ENCODE assay signal across 8 cellular contexts in the genomic region with DNA sequence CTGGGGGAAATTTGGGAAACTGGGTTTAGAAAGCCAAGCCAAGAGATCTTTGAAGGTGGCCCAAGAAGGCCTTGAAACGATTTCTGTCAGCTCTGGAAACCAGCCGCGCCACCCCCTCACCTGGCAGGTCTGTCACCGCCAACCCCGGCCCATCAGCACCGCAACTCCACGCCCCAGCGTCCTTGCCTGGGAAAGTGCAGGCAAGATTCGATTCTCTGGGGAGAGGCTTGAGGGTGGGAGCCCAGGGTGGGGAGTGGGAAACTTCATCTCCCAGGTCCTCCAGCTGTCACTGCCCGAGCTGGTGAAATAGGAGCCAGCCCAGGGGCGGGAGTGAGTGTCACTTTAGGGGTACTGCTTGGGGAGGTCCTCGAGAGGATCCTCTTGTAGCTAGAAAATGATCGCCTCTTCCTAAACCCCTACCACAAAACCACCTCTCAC. TPM values are rescaled to one million over a fixed set of nuclear protein-coding genes. Genes with fewer than 3 reads are reported as not detected.
DNase-seq lines count a peak whose midpoint lies in the region; ATAC-seq and TF ChIP-seq lines count a peak whose summit lies in the region.

No MANE protein-coding gene starts in this region.

- H3K4me1 ChIP-seq in breast epithelium (no peaks in the 10 kb centered on the region), mucosa of rectum (ENCODE audit: control insufficient read depth in 2 of 2, insufficient read depth in 2 of 2, low read length in 2 of 2) (peaks cover 0 to 5% of the 10 kb centered on the region in 2 donors)

- no peaks in the 10 kb centered on the region for H3K36me3 ChIP-seq in breast epithelium
- H3K36me3 ChIP-seq in mucosa of rectum (ENCODE audit: control insufficient read depth in 2 of 2, insufficient read depth in 2 of 2, low read length in 2 of 2): no peaks in the 10 kb centered on the region

- no peaks in the 10 kb centered on the region for H3K9me3 ChIP-seq in breast epithelium
- H3K9me3 ChIP-seq in mucosa of rectum (ENCODE audit: control insufficient read depth in 2 of 2, low read length in 2 of 2): no peaks in the 10 kb centered on the region

- TF ChIP-seq POLR2A in breast epithelium (IDR thresholded peaks at IDR 0.05): no peak

- no peak for ATAC-seq in GM18909 (IDR thresholded peaks at IDR 0.05; ENCODE audit: poor library complexity, unreplicated experiment)

- no peak overlapping the region for H3K9ac ChIP-seq in mucosa of rectum (ENCODE audit: low read depth in 1 of 2, low read length in 2 of 2)

- H3K27me3 ChIP-seq in breast epithelium (no peaks in the 10 kb centered on the region), mucosa of rectum (ENCODE audit: control insufficient read depth in 2 of 2, insufficient read depth in 2 of 2, low read length in 2 of 2) (peaks cover 9 to 12% of the 10 kb centered on the region in 2 donors)

- DNase-seq in stimulated activated CD4-positive, alpha-beta T cell treated with anti-CD3 and anti-CD28 coated beads, Interleukin-15, amount 100 ng/mL, for 24 hours: peak; percentile 17
- DNase-seq in stimulated activated CD4-positive, alpha-beta T cell treated with anti-CD3 and anti-CD28 coated beads, Interleukin-4, amount 100 ng/mL, for 1 hour: no peak
- DNase-seq in LNCaP clone FGC (ENCODE audit: low read depth): no peak
- DNase-seq in breast epithelium (ENCODE audit: low spot score in 2 of 2): peak in 1 of 2 donors; percentile 23
- no peak for DNase-seq in NCI-H146 (lab: John Stamatoyannopoulos, UW)
- no peak for DNase-seq in CD1c-positive myeloid dendritic cell (ENCODE audit: extremely low spot score)

- H3K27ac ChIP-seq in breast epithelium: peak overlapping the region; percentile 78 to 80
- no peak overlapping the region for H3K27ac ChIP-seq in mucosa of rectum (ENCODE audit: low read depth in 2 of 2, low read length in 2 of 2)

- H3K4me3 ChIP-seq in LNCaP clone FGC (ENCODE audit: low read depth, low read length): peak overlapping the region; percentile 35
- H3K4me3 ChIP-seq in breast epithelium: peak overlapping the region; percentile 58 to 91 (median 73)
- H3K4me3 ChIP-seq in mucosa of rectum (ENCODE audit: low read length in 2 of 2): peak overlapping the region; percentile 58 to 63

- intact Hi-C loops in breast epithelium (cut with DNase I; ENCODE audit: low total_unique reads): no loop called here

- TF ChIP-seq CTCF in LNCaP clone FGC (IDR thresholded peaks at IDR 0.05; ENCODE audit: control insufficient read depth, extremely low read depth, insufficient read depth) (no peak), breast epithelium (IDR thresholded peaks at IDR 0.05) (no peak)

RNA-seq across cellular contexts. Expression of a gene that starts 2.2 kb away (rescaled TPM):
- total RNA-seq in breast epithelium: 1 to 10 TPM; 5.0 to 6.3 (median 5.9) TPM

Comparison
In these comparisons a context has a peak if more than half of its experiments do, and no peak if none do; other contexts are left out.
1. H3K27ac ChIP-seq: peak in breast epithelium (2 of 2); none in mucosa of rectum (0 of 2).
2. Peak in every context shown above with its lines, with median percentiles within 50 percentile points of each other: H3K4me3 ChIP-seq.